In the genomic region with DNA sequence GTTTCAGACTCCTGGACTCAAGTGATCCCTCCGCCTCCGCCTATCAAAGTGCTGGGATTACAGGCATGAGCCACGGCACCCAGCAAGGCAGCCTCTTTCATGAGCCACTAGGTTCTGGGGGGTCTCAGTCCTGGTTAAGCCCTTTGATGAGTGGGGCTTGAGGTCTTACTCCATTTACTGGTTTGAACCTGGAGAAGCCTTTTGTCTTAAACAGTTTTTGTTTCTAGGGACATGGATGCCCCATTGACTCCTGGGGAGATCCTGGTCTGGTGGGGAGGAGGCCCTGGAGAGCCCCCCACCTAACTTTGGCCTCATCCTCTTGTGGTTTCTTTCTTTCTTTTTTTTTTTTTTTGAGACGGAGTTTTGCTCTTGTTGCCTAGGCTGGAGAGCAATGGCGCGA, we compare ENCODE assay signal across 17 cellular contexts. TPM values are rescaled to one million over a fixed set of nuclear protein-coding genes. Genes with fewer than 3 reads are reported as not detected.
DNase-seq lines count a peak whose midpoint lies in the region; ATAC-seq, FAIRE-seq and TF ChIP-seq lines count a peak whose summit lies in the region.
"Had no signal": no experiment of that assay in that cellular context is flagged by ENCODE, and none has a peak within 500 bp of the region (broad histone marks: within the 10 kb centered on the region; RNA-seq: fewer than 3 reads in every experiment).

No MANE protein-coding gene starts in this region.

- no peak for TF ChIP-seq CTCF in DOHH2 (IDR thresholded peaks at IDR 0.05; ENCODE audit: low read depth, low read length, poor library complexity, severe bottlenecking)
- no peak for TF ChIP-seq CTCF in astrocyte (IDR thresholded peaks at IDR 0.05; ENCODE audit: insufficient read depth, low read depth, low read length)
- no peak for TF ChIP-seq CTCF in neural crest cell (conservative IDR thresholded peaks at IDR 0.05)

- H3K4me3 ChIP-seq in CD4-positive, CD25-positive, alpha-beta regulatory T cell (ENCODE audit: low read depth, low read length) = no peak overlapping the region
- H3K4me3 ChIP-seq in DOHH2 (ENCODE audit: low read length) (no peak overlapping the region), astrocyte (ENCODE audit: insufficient read depth, low read depth, low read length) (no peak overlapping the region)
- H3K4me3 ChIP-seq: mucosa of descending colon had no signal

- H3K27me3 ChIP-seq in CD4-positive, CD25-positive, alpha-beta regulatory T cell (ENCODE audit: control insufficient read depth, insufficient read depth, low read length) = no peaks in the 10 kb centered on the region
- H3K27me3 ChIP-seq in DOHH2 (ENCODE audit: control insufficient read depth, low read length) = no peaks in the 10 kb centered on the region
- no peaks in the 10 kb centered on the region for H3K27me3 ChIP-seq in astrocyte (ENCODE audit: insufficient read depth, low read length)
- H3K27me3 ChIP-seq: BE2C had no signal

- no peak for ATAC-seq in CD4-positive, CD25-positive, alpha-beta regulatory T cell (ENCODE audit: low read depth in 2 of 2)
- ATAC-seq in HG03342 (IDR thresholded peaks at IDR 0.05; ENCODE audit: unreplicated experiment) = no peak
- ATAC-seq: mucosa of descending colon, Right ventricle myocardium inferior had no signal

- peaks cover 38 to 94% (median 66%) of the 10 kb centered on the region in 4 donors for H3K4me1 Mint-ChIP-seq in CD4-positive, CD25-positive, alpha-beta regulatory T cell
- H3K4me1 Mint-ChIP-seq in astrocyte (ENCODE audit: low read depth, unreplicated experiment) (peaks cover 58% of the 10 kb centered on the region), neural crest cell (peaks cover 81% of the 10 kb centered on the region)

- H3K9me3 Mint-ChIP-seq in CD4-positive, CD25-positive, alpha-beta regulatory T cell = no peaks in the 10 kb centered on the region
- H3K9me3 Mint-ChIP-seq in astrocyte (ENCODE audit: unreplicated experiment) (no peaks in the 10 kb centered on the region), neural crest cell (no peaks in the 10 kb centered on the region)
- H3K9me3 Mint-ChIP-seq: T-helper 1 cell treated with Interleukin-12 subunit alpha and Interleukin-12 subunit beta and Interleukin-4 antibody, amounts not matched to agents 30 μg/mL and 1 μg/mL, for 36 hours had no signal

- H3K36me3 Mint-ChIP-seq in CD4-positive, CD25-positive, alpha-beta regulatory T cell = peaks cover 13% of the 10 kb centered on the region
- H3K36me3 Mint-ChIP-seq in astrocyte (ENCODE audit: low read depth, unreplicated experiment) (no peaks in the 10 kb centered on the region), neural crest cell (ENCODE audit: low read depth) (no peaks in the 10 kb centered on the region)

- peak overlapping the region; percentile 57 to 73 (median 68) for H3K4me3 Mint-ChIP-seq in CD4-positive, CD25-positive, alpha-beta regulatory T cell
- H3K4me3 Mint-ChIP-seq in astrocyte (ENCODE audit: unreplicated experiment) (no peak overlapping the region), neural crest cell (peak overlapping the region; percentile 61)

- H3K79me2 ChIP-seq in DOHH2 (ENCODE audit: control insufficient read depth, low read length) = peaks cover 100% of the 10 kb centered on the region
- H3K79me2 ChIP-seq in astrocyte (ENCODE audit: insufficient read depth, low read length) = peaks cover 99% of the 10 kb centered on the region

- H3K27ac Mint-ChIP-seq in CD4-positive, CD25-positive, alpha-beta regulatory T cell = peak overlapping the region in 1 of 3 donors; percentile 38
- H3K27ac Mint-ChIP-seq in astrocyte (ENCODE audit: unreplicated experiment) (peak overlapping the region; percentile 7), neural crest cell (ENCODE audit: unreplicated experiment) (no peak overlapping the region)

- H3K27me3 Mint-ChIP-seq in CD4-positive, CD25-positive, alpha-beta regulatory T cell = no peaks in the 10 kb centered on the region
- H3K27me3 Mint-ChIP-seq in astrocyte (ENCODE audit: low read depth, unreplicated experiment) = no peaks in the 10 kb centered on the region
- H3K27me3 Mint-ChIP-seq in neural crest cell (ENCODE audit: low read depth) = no peaks in the 10 kb centered on the region

- no peak overlapping the region for H2AFZ ChIP-seq in astrocyte (ENCODE audit: low read depth, low read length)

- H3K4me2 ChIP-seq in DOHH2 (ENCODE audit: low read length) (peak overlapping the region; percentile 10; the same call in 1 of the 2 replicates), astrocyte (ENCODE audit: low read length) (no peak overlapping the region)

- DNase-seq in CD4-positive, CD25-positive, alpha-beta regulatory T cell = no peak
- DNase-seq in astrocyte (ENCODE audit: low read depth) (no peak), neural crest cell (ENCODE audit: low read depth, low spot score) (no peak), NCI-H2107 (lab: John Stamatoyannopoulos, UW) (no peak), medulla oblongata (ENCODE audit: extremely low spot score) (no peak)
- DNase-seq: activated CD4-positive, alpha-beta T cell treated with anti-CD3 and anti-CD28 coated beads, Interleukin-2, amount 50 U/mL, for 48 hours; activated gamma-delta T cell treated with Interleukin-2 at 50 U/mL for 16 hours; BE2C; DMS79 treated with DMSO at 0.1 percent for 48 hours; effector CD4-positive, alpha-beta T cell; Karpas-422; NCI-H1417 had no signal

- no peak overlapping the region for H3K27ac ChIP-seq in CD4-positive, CD25-positive, alpha-beta regulatory T cell (ENCODE audit: insufficient read depth, low read length, poor library complexity, severe bottlenecking)
- H3K27ac ChIP-seq in DOHH2 (ENCODE audit: low read depth, low read length) = no peak overlapping the region
- H3K27ac ChIP-seq in astrocyte (ENCODE audit: low read depth, low read length) = no peak overlapping the region

- H3K9me2 ChIP-seq in DOHH2 (replicated peaks; ENCODE audit: control insufficient read depth, low read length) = no peaks in the 10 kb centered on the region

- H3K36me3 ChIP-seq in CD4-positive, CD25-positive, alpha-beta regulatory T cell (ENCODE audit: control insufficient read depth, insufficient read depth, low read length) = peaks cover 5% of the 10 kb centered on the region
- H3K36me3 ChIP-seq in DOHH2 (ENCODE audit: control insufficient read depth, low read length) = peaks cover 76% of the 10 kb centered on the region
- no peaks in the 10 kb centered on the region for H3K36me3 ChIP-seq in astrocyte (ENCODE audit: insufficient read depth, low read length)

- peaks cover 24% of the 10 kb centered on the region for H3F3A ChIP-seq in DOHH2 (ENCODE audit: control insufficient read depth, insufficient read depth)

- H3K9me3 ChIP-seq in CD4-positive, CD25-positive, alpha-beta regulatory T cell (ENCODE audit: control insufficient read depth in 2 of 2, low read length in 2 of 2) = no peaks in the 10 kb centered on the region
- no peaks in the 10 kb centered on the region for H3K9me3 ChIP-seq in DOHH2 (ENCODE audit: control insufficient read depth, insufficient read depth, low read length)
- H3K9me3 ChIP-seq in astrocyte (ENCODE audit: insufficient read depth, low read depth, low read length) = no peaks in the 10 kb centered on the region
- H3K9me3 ChIP-seq: BE2C, mucosa of descending colon had no signal

- H3K4me1 ChIP-seq in CD4-positive, CD25-positive, alpha-beta regulatory T cell (ENCODE audit: control insufficient read depth, insufficient read depth, low read length, poor library complexity, severe bottlenecking) = peaks cover 93% of the 10 kb centered on the region
- H3K4me1 ChIP-seq in DOHH2 (ENCODE audit: control insufficient read depth, low read length) (peaks cover 94% of the 10 kb centered on the region), astrocyte (ENCODE audit: insufficient read depth, low read length) (peaks cover 70% of the 10 kb centered on the region)

- no peak overlapping the region for H3K9ac ChIP-seq in astrocyte (ENCODE audit: low read length)

- H4K20me1 ChIP-seq in DOHH2 (ENCODE audit: control insufficient read depth, insufficient read depth, low read depth, low read length) = peaks cover 68% of the 10 kb centered on the region
- peaks cover 95% of the 10 kb centered on the region for H4K20me1 ChIP-seq in astrocyte (ENCODE audit: insufficient read depth, low read length)

- FAIRE-seq in astrocyte (lab: Jason Lieb, UNC) = no peak

RNA-seq across cellular contexts. Expression of a gene that starts 6.7 kb away (rescaled TPM):
- 239 TPM for total RNA-seq in CD4-positive, CD25-positive, alpha-beta regulatory T cell
- 10 to 100 TPM in 1 of 4 donors, 1 to 10 TPM in 3; 8.1 to 10.3 (median 9.5) TPM for polyA plus RNA-seq in CD4-positive, CD25-positive, alpha-beta regulatory T cell
- total RNA-seq in astrocyte = 260 and 292 TPM in 2 replicates
- total RNA-seq in neural crest cell = 349 and 358 TPM in 2 replicates
